Comparison of ENCODE assay signal across 31 cellular contexts in the genomic region with DNA sequence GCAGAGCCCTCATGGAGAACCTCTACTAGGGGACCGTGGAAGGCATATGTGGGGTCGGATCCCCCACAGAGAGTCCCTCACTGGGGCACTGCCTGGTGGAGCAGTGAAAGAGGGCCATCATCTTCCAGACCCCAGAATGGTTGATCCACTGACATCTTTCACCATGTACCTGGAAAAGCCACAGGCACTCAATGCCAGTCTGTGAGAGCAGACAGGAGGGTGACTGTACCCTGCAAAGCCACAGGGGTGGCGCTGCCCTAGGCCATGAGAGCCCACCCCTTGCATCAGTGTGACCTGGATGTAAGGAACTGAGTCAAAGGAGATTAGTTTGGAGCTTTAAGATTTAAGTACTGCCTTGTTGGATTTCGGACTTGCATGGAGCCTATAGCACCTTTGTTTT.
DNase-seq lines count a peak whose midpoint lies in the region; ATAC-seq and TF ChIP-seq lines count a peak whose summit lies in the region.
"Had no signal": no experiment of that assay in that cellular context is flagged by ENCODE, and none has a peak within 500 bp of the region (broad histone marks: within the 10 kb centered on the region; RNA-seq: fewer than 3 reads in every experiment).

No MANE protein-coding gene starts in this region.

- no peaks in the 10 kb centered on the region for H3K27me3 ChIP-seq in SU-DHL-6 (ENCODE audit: low read length)
- H3K27me3 ChIP-seq: BE2C; BLaER1; BLaER1 treated with 17β-estradiol and CSF1 and Interleukin-3, amounts not matched to agents 10 nM and 100 nM had no signal

- intact Hi-C loops in cardiac septum (cut with DNase I) (no loop called here), Right ventricle myocardium inferior (cut with DNase I) (no loop called here), posterior vena cava (cut with DNase I) (no loop called here)

- ATAC-seq in Right ventricle myocardium inferior, result no peak
- ATAC-seq: A549; CD8-positive, alpha-beta T cell had no signal

- no peaks in the 10 kb centered on the region for H4K20me1 ChIP-seq in SU-DHL-6 (ENCODE audit: low read depth, low read length)
- H4K20me1 ChIP-seq: BLaER1; BLaER1 treated with 17β-estradiol and CSF1 and Interleukin-3, amounts not matched to agents 10 nM and 100 nM had no signal

- H3K79me2 ChIP-seq in SU-DHL-6 (ENCODE audit: insufficient read depth, low read length), result no peaks in the 10 kb centered on the region

- H3K9ac ChIP-seq in SU-DHL-6 (ENCODE audit: low read length), result no peak overlapping the region
- H3K9ac ChIP-seq: BLaER1; BLaER1 treated with 17β-estradiol and CSF1 and Interleukin-3, amounts not matched to agents 10 nM and 100 nM had no signal

- no peaks in the 10 kb centered on the region for H3F3A ChIP-seq in SU-DHL-6 (ENCODE audit: insufficient read depth)

- no peaks in the 10 kb centered on the region for H3K9me2 ChIP-seq in SU-DHL-6 (replicated peaks; ENCODE audit: insufficient read depth, low read length)

- DNase-seq in cardiac septum (ENCODE audit: low spot score) (peak; percentile 70), Right ventricle myocardium inferior (ENCODE audit: missing footprints) (no peak), posterior vena cava (ENCODE audit: low spot score) (peak; percentile 24), GM20000 (ENCODE audit: low spot score) (no peak), NCI-H345 (lab: John Stamatoyannopoulos, UW) (no peak)
- DNase-seq: 8988T; ACHN; AML-193; BE2C; C1 segment of cervical spinal cord; Caco-2; Calu3; CD4-positive, alpha-beta memory T cell; CD4-positive, alpha-beta T cell; CD4-positive, CD25-positive, alpha-beta regulatory T cell; CD8-positive, alpha-beta memory T cell; CD8-positive, alpha-beta T cell; COR-L47; DMS 273 treated with DMSO at 0.1 percent for 48 hours; DMS153; DMS53; DMS79; DMS79 treated with DMSO at 0.1 percent for 48 hours; DND-41; EL had no signal

- no peak overlapping the region for H3K27ac ChIP-seq in SU-DHL-6 (ENCODE audit: low read depth, low read length)
- H3K27ac ChIP-seq: 22Rv1; A549; BLaER1; BLaER1 treated with 17β-estradiol and CSF1 and Interleukin-3, amounts not matched to agents 10 nM and 100 nM; C4-2B had no signal

- TF ChIP-seq CTCF in SU-DHL-6 (IDR thresholded peaks at IDR 0.05; ENCODE audit: insufficient read depth, low read length, poor library complexity, severe bottlenecking) (no peak), GM20000 (IDR thresholded peaks at IDR 0.05; ENCODE audit: extremely low read depth, missing control alignments) (no peak)

- no peak overlapping the region for H3K4me3 ChIP-seq in SU-DHL-6 (ENCODE audit: insufficient read depth, low read length, poor library complexity, severe bottlenecking)
- H3K4me3 ChIP-seq: A549; BLaER1; BLaER1 treated with 17β-estradiol and CSF1 and Interleukin-3, amounts not matched to agents 10 nM and 100 nM had no signal

- H3K4me2 ChIP-seq in SU-DHL-6 (ENCODE audit: low read depth, low read length, poor library complexity, severe bottlenecking), result no peak overlapping the region
- H3K4me2 ChIP-seq: A549; BLaER1; BLaER1 treated with 17β-estradiol and CSF1 and Interleukin-3, amounts not matched to agents 10 nM and 100 nM had no signal

- H2AFZ ChIP-seq in SU-DHL-6 (ENCODE audit: low read depth, low read length, severe bottlenecking), result peak overlapping the region; percentile 43

- no peaks in the 10 kb centered on the region for H3K36me3 ChIP-seq in SU-DHL-6 (ENCODE audit: low read length)
- H3K36me3 ChIP-seq: BE2C; BLaER1; BLaER1 treated with 17β-estradiol and CSF1 and Interleukin-3, amounts not matched to agents 10 nM and 100 nM had no signal

- 0 out of 2 replicates have a peak, but pooled peaks cover 5% of the 10 kb centered on the region for H3K9me3 ChIP-seq in SU-DHL-6 (ENCODE audit: insufficient read depth, low read length)
- H3K9me3 ChIP-seq: A549, BE2C, Caco-2 had no signal

Comparison
In these comparisons a context has a peak if more than half of its experiments do, and no peak if none do; other contexts are left out.
1. DNase-seq: peak in cardiac septum (single experiment) and posterior vena cava (single experiment); none in Right ventricle myocardium inferior (single experiment), GM20000 (single experiment) and NCI-H345 (single experiment).